18 cellular contexts compared by ENCODE assay signal in genomic region chr11:35304900-35305299, GRCh38.
DNase-seq lines count a peak whose midpoint lies in the region; ATAC-seq, FAIRE-seq and TF ChIP-seq lines count a peak whose summit lies in the region.
"Had no signal": no experiment of that assay in that cellular context is flagged by ENCODE, and none has a peak within 500 bp of the region (broad histone marks: within the 10 kb centered on the region; RNA-seq: fewer than 3 reads in every experiment).

No MANE protein-coding gene starts in this region.

- no peaks in the 10 kb centered on the region for H3K9me3 ChIP-seq in naive thymus-derived CD4-positive, alpha-beta T cell (ENCODE audit: control insufficient read depth in 2 of 3, low read length in 3 of 3)
- H3K9me3 ChIP-seq: left ventricle myocardium inferior had no signal

- H3K27ac ChIP-seq in cingulate gyrus (ENCODE audit: low read depth, low read length) = peak overlapping the region; percentile 15
- H3K27ac ChIP-seq in naive thymus-derived CD4-positive, alpha-beta T cell (ENCODE audit: low read depth, low read length) = no peak overlapping the region

- no peaks in the 10 kb centered on the region for H3K27me3 ChIP-seq in naive thymus-derived CD4-positive, alpha-beta T cell (ENCODE audit: control insufficient read depth in 2 of 2, insufficient read depth in 2 of 2, low read length in 2 of 2)

- H3K36me3 ChIP-seq in naive thymus-derived CD4-positive, alpha-beta T cell (ENCODE audit: control insufficient read depth in 2 of 3, insufficient read depth in 3 of 3, low read length in 3 of 3) = no peaks in the 10 kb centered on the region
- H3K36me3 ChIP-seq: left ventricle myocardium inferior had no signal

- H3K27ac Mint-ChIP-seq in naive thymus-derived CD4-positive, alpha-beta T cell = peak overlapping the region in 8 of 9 donors; percentile 69 to 96 (median 87)
- H3K27ac Mint-ChIP-seq: activated naive CD4-positive, alpha-beta T cell treated with anti-CD3 and anti-CD28 coated beads for 36 hours had no signal

- H3K36me3 Mint-ChIP-seq in naive thymus-derived CD4-positive, alpha-beta T cell = peaks cover 0 to 13% (median 10%) of the 10 kb centered on the region in 5 donors
- H3K36me3 Mint-ChIP-seq: naive B cell had no signal

- H3K9me3 Mint-ChIP-seq in naive thymus-derived CD4-positive, alpha-beta T cell = peaks cover 0 to 10% (median 0%) of the 10 kb centered on the region in 11 donors
- H3K9me3 Mint-ChIP-seq: activated naive CD4-positive, alpha-beta T cell treated with anti-CD3 and anti-CD28 coated beads for 36 hours; effector memory CD8-positive, alpha-beta T cell; naive B cell; stimulated activated naive CD8-positive, alpha-beta T cell treated with anti-CD3 and anti-CD28 coated beads, Interleukin-15, amount 100 ng/mL, for 72 hours had no signal

- no peak overlapping the region for H3K4me3 ChIP-seq in naive thymus-derived CD4-positive, alpha-beta T cell (ENCODE audit: low read length)
- H3K4me3 ChIP-seq: left ventricle myocardium inferior had no signal

- peak; percentile 83 for FAIRE-seq in GM12892 (lab: Jason Lieb, UNC)
- FAIRE-seq: bronchial epithelial cell, D721Med had no signal

- H3K4me1 ChIP-seq in naive thymus-derived CD4-positive, alpha-beta T cell (ENCODE audit: control insufficient read depth in 2 of 2, insufficient read depth in 2 of 2, low read length in 2 of 2) = peaks cover 0 to 14% of the 10 kb centered on the region in 2 donors

- peaks cover 0 to 14% (median 0%) of the 10 kb centered on the region in 5 donors for H3K27me3 Mint-ChIP-seq in naive thymus-derived CD4-positive, alpha-beta T cell
- H3K27me3 Mint-ChIP-seq: effector memory CD8-positive, alpha-beta T cell; naive B cell; stimulated activated naive CD8-positive, alpha-beta T cell treated with anti-CD3 and anti-CD28 coated beads, Interleukin-15, amount 100 ng/mL, for 72 hours had no signal

- intact Hi-C loops in naive thymus-derived CD4-positive, alpha-beta T cell (cut with micrococcal nuclease) = loop anchor here (1.0 to 5.0 kb wide), 14 partner anchors 38 to 718 kb away; no protein-coding TSS in a partner anchor

- H3K4me3 Mint-ChIP-seq in naive thymus-derived CD4-positive, alpha-beta T cell = peak overlapping the region in 6 of 10 donors; percentile 8 to 80 (median 70)

- ATAC-seq in naive thymus-derived CD4-positive, alpha-beta T cell = no peak
- no peak for ATAC-seq in HG03159 (IDR thresholded peaks at IDR 0.05; ENCODE audit: unreplicated experiment)
- no peak for ATAC-seq in GM21825 (IDR thresholded peaks at IDR 0.05; ENCODE audit: unreplicated experiment)

- H3K4me1 Mint-ChIP-seq in naive thymus-derived CD4-positive, alpha-beta T cell = peaks cover 14 to 42% (median 31%) of the 10 kb centered on the region in 7 donors

- no peak for TF ChIP-seq POLR2A in GM12892 (IDR thresholded peaks at IDR 0.05; ENCODE audit: low read depth, low read length)

- CTCF ChIA-PET in naive thymus-derived CD4-positive, alpha-beta T cell (lab: Charles Lee) = interaction anchor here (0.6 to 4.0 kb wide), 36 partner anchors 9 to 382 kb away, joined by 3 to 34 read pairs (median 4); no protein-coding TSS in a partner anchor

- peak; percentile 16 for DNase-seq in A172 (ENCODE audit: low spot score)
- DNase-seq in GM12892 (ENCODE audit: insufficient read length) = no peak
- DNase-seq in naive thymus-derived CD4-positive, alpha-beta T cell = no peak
- no peak for DNase-seq in NCI-H128 (lab: John Stamatoyannopoulos, UW; ENCODE audit: unreplicated experiment)
- no peak for DNase-seq in GM19238 (ENCODE audit: insufficient read length, low spot score)
- DNase-seq: activated CD4-positive, alpha-beta T cell treated with anti-CD3 and anti-CD28 coated beads for 48 hours; effector memory CD8-positive, alpha-beta T cell; left ventricle myocardium inferior; naive B cell; NCI-H2081 treated with DMSO at 0.1 percent for 48 hours; stimulated activated CD4-positive, alpha-beta T cell treated with anti-CD3 and anti-CD28 coated beads, Interleukin-15, amount 100 ng/mL, for 24 hours; stimulated activated naive CD8-positive, alpha-beta T cell treated with anti-CD3 and anti-CD28 coated beads, Interleukin-15, amount 100 ng/mL, for 72 hours had no signal

- POLR2A ChIA-PET in naive thymus-derived CD4-positive, alpha-beta T cell (lab: Charles Lee) = interaction anchor here (0.6 to 2.3 kb wide), 16 partner anchors 16 to 306 kb away, joined by 3 to 11 read pairs (median 4); no protein-coding TSS in a partner anchor
